Comparison of ENCODE assay signal across 18 cellular contexts in the genomic region with DNA sequence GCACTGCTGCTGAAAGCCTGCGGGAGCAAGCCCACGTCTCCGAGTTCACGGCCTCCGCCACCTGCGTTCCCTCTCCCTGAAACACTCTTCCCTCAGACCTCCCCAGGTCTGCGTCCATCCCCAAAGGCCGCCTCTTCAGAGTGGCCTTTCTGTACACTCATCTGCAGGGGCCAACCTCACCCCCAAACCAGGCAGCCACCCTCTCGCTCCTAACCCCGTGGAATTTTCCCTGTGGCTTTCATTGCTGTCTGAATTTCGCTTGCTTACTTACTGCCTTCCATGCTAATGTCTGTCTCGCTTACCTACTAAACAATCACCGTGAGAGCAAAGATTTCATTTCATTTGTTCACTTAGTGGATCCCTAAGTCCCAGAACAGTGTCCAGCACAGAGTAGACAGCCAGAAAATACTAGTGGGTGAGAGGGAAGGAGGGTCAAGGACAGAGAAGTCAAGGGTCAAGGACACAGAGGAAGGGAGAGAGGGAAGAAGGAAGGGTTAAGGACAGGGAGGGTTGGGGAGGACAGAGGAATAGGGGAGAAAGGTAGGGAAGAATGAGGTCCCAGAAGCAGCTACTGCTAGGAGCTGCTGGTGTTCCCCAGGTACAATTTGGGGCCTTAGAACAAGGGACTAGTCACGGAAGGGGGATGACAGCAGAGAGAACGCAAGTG.
DNase-seq lines count a peak whose midpoint lies in the region; ATAC-seq lines count a peak whose summit lies in the region.
"Had no signal": no experiment of that assay in that cellular context is flagged by ENCODE, and none has a peak within 500 bp of the region (broad histone marks: within the 10 kb centered on the region; RNA-seq: fewer than 3 reads in every experiment).

No MANE protein-coding gene starts in this region.

- peak overlapping the region; percentile 84 for H3K27ac Mint-ChIP-seq in activated CD8-positive, alpha-beta memory T cell treated with anti-CD3 and anti-CD28 coated beads, Interleukin-2, amount 10 ng/mL, durations not matched to agents 7 days and 5 days
- peak overlapping the region; percentile 100 for H3K27ac Mint-ChIP-seq in T-helper 17 cell
- H3K27ac Mint-ChIP-seq in memory B cell, result peak overlapping the region; percentile 97
- peak overlapping the region; percentile 74 for H3K27ac Mint-ChIP-seq in stimulated activated effector memory CD8-positive, alpha-beta T cell treated with anti-CD3 and anti-CD28 coated beads, Interleukin-12 subunit alpha, Interleukin-12 subunit beta, amount 100 ng/mL, for 72 hours

- ATAC-seq in activated CD8-positive, alpha-beta memory T cell treated with anti-CD3 and anti-CD28 coated beads, Interleukin-2, amount 10 ng/mL, durations not matched to agents 7 days and 5 days, result no peak
- no peak for ATAC-seq in T-helper 17 cell
- ATAC-seq in memory B cell (ENCODE audit: low read depth), result no peak
- no peak for ATAC-seq in stimulated activated effector memory CD8-positive, alpha-beta T cell treated with anti-CD3 and anti-CD28 coated beads, Interleukin-12 subunit alpha, Interleukin-12 subunit beta, amount 100 ng/mL, for 72 hours
- ATAC-seq in activated CD4-positive, CD25-positive, alpha-beta regulatory T cell treated with anti-CD3 and anti-CD28 coated beads, Interleukin-2, amount 50 U/mL, for 24 hours, result no peak

- no peaks in the 10 kb centered on the region for H3K9me3 Mint-ChIP-seq in activated CD8-positive, alpha-beta memory T cell treated with anti-CD3 and anti-CD28 coated beads, Interleukin-2, amount 10 ng/mL, durations not matched to agents 7 days and 5 days (ENCODE audit: low read depth)
- no peaks in the 10 kb centered on the region for H3K9me3 Mint-ChIP-seq in memory B cell
- no peaks in the 10 kb centered on the region for H3K9me3 Mint-ChIP-seq in stimulated activated effector memory CD8-positive, alpha-beta T cell treated with anti-CD3 and anti-CD28 coated beads, Interleukin-12 subunit alpha, Interleukin-12 subunit beta, amount 100 ng/mL, for 72 hours
- H3K9me3 Mint-ChIP-seq: activated B cell treated with CpG ODN at 0.5 μM for 24 hours had no signal

- peaks cover 93% of the 10 kb centered on the region for H3K4me1 Mint-ChIP-seq in activated CD8-positive, alpha-beta memory T cell treated with anti-CD3 and anti-CD28 coated beads, Interleukin-2, amount 10 ng/mL, durations not matched to agents 7 days and 5 days
- H3K4me1 Mint-ChIP-seq in T-helper 17 cell (peaks cover 57% of the 10 kb centered on the region), memory B cell (peaks cover 39% of the 10 kb centered on the region)
- H3K4me1 Mint-ChIP-seq in stimulated activated effector memory CD8-positive, alpha-beta T cell treated with anti-CD3 and anti-CD28 coated beads, Interleukin-12 subunit alpha, Interleukin-12 subunit beta, amount 100 ng/mL, for 72 hours, result peaks cover 93% of the 10 kb centered on the region

- H3K27me3 Mint-ChIP-seq in activated CD8-positive, alpha-beta memory T cell treated with anti-CD3 and anti-CD28 coated beads, Interleukin-2, amount 10 ng/mL, durations not matched to agents 7 days and 5 days, result no peaks in the 10 kb centered on the region
- H3K27me3 Mint-ChIP-seq in T-helper 17 cell (no peaks in the 10 kb centered on the region), memory B cell (no peaks in the 10 kb centered on the region)
- H3K27me3 Mint-ChIP-seq: activated B cell treated with CpG ODN at 0.5 μM for 24 hours had no signal

- DNase-seq in activated CD8-positive, alpha-beta memory T cell treated with anti-CD3 and anti-CD28 coated beads, Interleukin-2, amount 10 ng/mL, durations not matched to agents 7 days and 5 days, result no peak
- no peak for DNase-seq in activated CD8-positive, alpha-beta memory T cell treated with anti-CD3 and anti-CD28 coated beads for 24 hours
- no peak for DNase-seq in T-helper 17 cell
- no peak for DNase-seq in memory B cell (ENCODE audit: low spot score in 2 of 2)
- no peak for DNase-seq in stimulated activated effector memory CD8-positive, alpha-beta T cell treated with anti-CD3 and anti-CD28 coated beads, Interleukin-12 subunit alpha, Interleukin-12 subunit beta, amount 100 ng/mL, for 72 hours (ENCODE audit: low spot score in 2 of 2)
- DNase-seq in D341Med (ENCODE audit: low spot score), result no peak
- no peak for DNase-seq in C1 segment of cervical spinal cord (lab: John Stamatoyannopoulos, UW)
- DNase-seq: ACHN; activated B cell treated with CpG ODN at 0.5 μM for 24 hours; activated effector memory CD4-positive, alpha-beta T cell treated with Interleukin-2 at 50 U/mL for 16 hours; central memory CD4-positive, alpha-beta T cell; GOT3; KG1; NCI-H1417 treated with DMSO at 0.1 percent for 48 hours; NCI-H446 treated with DMSO at 0.1 percent for 48 hours; small intestine had no signal

- no peak overlapping the region for H3K4me3 Mint-ChIP-seq in activated CD8-positive, alpha-beta memory T cell treated with anti-CD3 and anti-CD28 coated beads, Interleukin-2, amount 10 ng/mL, durations not matched to agents 7 days and 5 days
- peak overlapping the region; percentile 83 for H3K4me3 Mint-ChIP-seq in T-helper 17 cell
- no peak overlapping the region for H3K4me3 Mint-ChIP-seq in memory B cell
- H3K4me3 Mint-ChIP-seq in stimulated activated effector memory CD8-positive, alpha-beta T cell treated with anti-CD3 and anti-CD28 coated beads, Interleukin-12 subunit alpha, Interleukin-12 subunit beta, amount 100 ng/mL, for 72 hours, result no peak overlapping the region
- H3K4me3 Mint-ChIP-seq: activated B cell treated with CpG ODN at 0.5 μM for 24 hours had no signal

- CTCF ChIA-PET in activated CD8-positive, alpha-beta memory T cell treated with anti-CD3 and anti-CD28 coated beads, Interleukin-2, amount 10 ng/mL, durations not matched to agents 7 days and 5 days (lab: Charles Lee), result interaction anchor here (1.0 to 2.4 kb wide), 6 partner anchors 8 to 167 kb away, joined by 3 to 9 read pairs (median 4); no protein-coding TSS in a partner anchor

- H3K9me3 ChIP-seq in T-helper 17 cell (ENCODE audit: control insufficient read depth, low read length, poor library complexity, severe bottlenecking), result no peaks in the 10 kb centered on the region
- H3K9me3 ChIP-seq: heart right ventricle had no signal

- H3K36me3 Mint-ChIP-seq in activated CD8-positive, alpha-beta memory T cell treated with anti-CD3 and anti-CD28 coated beads, Interleukin-2, amount 10 ng/mL, durations not matched to agents 7 days and 5 days, result peaks cover 49% of the 10 kb centered on the region
- H3K36me3 Mint-ChIP-seq in T-helper 17 cell (ENCODE audit: low read depth) (peaks cover 12% of the 10 kb centered on the region), memory B cell (peaks cover 18% of the 10 kb centered on the region)
- H3K36me3 Mint-ChIP-seq in stimulated activated effector memory CD8-positive, alpha-beta T cell treated with anti-CD3 and anti-CD28 coated beads, Interleukin-12 subunit alpha, Interleukin-12 subunit beta, amount 100 ng/mL, for 72 hours, result peaks cover 99% of the 10 kb centered on the region
